1 cellular context compared by ENCODE assay signal in the genomic region with DNA sequence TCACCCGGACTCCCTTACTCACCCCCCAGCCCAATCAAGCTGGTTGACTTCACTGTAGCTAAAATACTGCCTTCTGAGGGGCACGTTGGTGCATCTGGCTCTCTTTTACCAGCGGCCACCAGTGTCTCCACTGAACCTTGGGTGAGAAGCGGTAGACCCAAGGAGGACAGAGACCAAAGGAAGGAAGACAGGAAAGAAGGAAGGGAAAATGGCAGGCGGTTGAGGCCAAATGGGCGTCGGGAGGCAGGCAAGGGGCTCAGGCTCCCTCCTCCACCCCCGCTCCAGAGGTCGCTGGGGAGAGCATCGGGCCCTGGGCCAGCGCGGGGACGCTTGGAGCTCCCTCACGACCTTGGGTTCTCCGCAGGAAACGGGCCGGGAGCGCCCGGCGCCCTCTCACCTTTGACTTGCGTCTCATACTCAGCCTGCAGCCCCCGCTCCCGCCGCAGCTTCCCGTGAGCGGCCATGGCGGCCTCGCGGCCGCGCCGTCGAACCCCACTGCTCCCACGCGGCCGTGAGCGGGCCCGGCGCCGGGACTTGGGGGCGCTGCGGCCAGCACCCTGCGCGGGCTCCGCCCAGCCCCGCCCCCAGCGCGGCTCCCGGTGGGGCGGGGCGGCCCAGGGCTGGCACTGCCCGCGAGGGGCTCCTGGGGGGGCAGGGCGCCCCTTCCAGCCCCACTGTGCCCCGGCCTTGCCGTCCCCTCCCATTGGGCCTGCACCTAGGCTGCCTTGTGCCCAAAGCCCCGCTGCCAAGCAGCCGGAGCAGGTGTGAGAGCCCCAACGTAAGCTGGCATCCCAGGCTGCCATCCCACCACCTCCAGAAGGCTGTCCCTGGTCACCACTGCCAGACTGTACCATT.
TF ChIP-seq lines count a peak whose summit lies in the region.

A gene (minus strand): TSS at position 526 of the 855 bp plus-strand sequence. CDS start 62 bp downstream, at position 464.

TF ChIP-seq in GM12878, 131 proteins besides CTCF, POLR2A, EP300 and RAD21 (continued from another document):
- TF ChIP-seq, protein P1, sequence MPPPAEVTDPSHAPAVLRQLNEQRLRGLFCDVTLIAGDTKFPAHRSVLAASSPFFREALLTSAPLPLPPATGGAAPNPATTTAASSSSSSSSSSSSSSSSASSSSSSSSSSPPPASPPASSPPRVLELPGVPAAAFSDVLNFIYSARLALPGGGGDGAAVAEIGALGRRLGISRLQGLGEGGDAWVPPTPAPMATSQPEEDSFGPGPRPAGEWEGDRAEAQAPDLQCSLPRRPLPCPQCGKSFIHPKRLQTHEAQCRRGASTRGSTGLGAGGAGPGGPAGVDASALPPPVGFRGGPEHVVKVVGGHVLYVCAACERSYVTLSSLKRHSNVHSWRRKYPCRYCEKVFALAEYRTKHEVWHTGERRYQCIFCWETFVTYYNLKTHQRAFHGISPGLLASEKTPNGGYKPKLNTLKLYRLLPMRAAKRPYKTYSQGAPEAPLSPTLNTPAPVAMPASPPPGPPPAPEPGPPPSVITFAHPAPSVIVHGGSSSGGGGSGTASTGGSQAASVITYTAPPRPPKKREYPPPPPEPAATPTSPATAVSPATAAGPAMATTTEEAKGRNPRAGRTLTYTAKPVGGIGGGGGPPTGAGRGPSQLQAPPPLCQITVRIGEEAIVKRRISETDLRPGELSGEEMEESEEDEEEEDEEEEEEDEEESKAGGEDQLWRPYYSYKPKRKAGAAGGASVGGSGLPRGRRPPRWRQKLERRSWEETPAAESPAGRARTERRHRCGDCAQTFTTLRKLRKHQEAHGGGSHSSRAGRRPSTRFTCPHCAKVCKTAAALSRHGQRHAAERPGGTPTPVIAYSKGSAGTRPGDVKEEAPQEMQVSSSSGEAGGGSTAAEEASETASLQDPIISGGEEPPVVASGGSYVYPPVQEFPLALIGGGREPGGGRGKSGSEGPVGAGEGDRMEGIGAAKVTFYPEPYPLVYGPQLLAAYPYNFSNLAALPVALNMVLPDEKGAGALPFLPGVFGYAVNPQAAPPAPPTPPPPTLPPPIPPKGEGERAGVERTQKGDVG (CRISPR knock-in tag; IDR thresholded peaks at IDR 0.05) = no peak
- TF ChIP-seq, protein P2, sequence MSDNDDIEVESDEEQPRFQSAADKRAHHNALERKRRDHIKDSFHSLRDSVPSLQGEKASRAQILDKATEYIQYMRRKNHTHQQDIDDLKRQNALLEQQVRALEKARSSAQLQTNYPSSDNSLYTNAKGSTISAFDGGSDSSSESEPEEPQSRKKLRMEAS (IDR thresholded peaks at IDR 0.05; ENCODE audit: low read depth, low read length) = peak; percentile 28
- TF ChIP-seq TCF7 (IDR thresholded peaks at IDR 0.05; ENCODE audit: borderline replicate concordance) = no peak
- 0 out of 2 replicates have a peak, but pooled peaks have one; percentile 88 for TF ChIP-seq LARP7 (IDR thresholded peaks at IDR 0.05)
- TF ChIP-seq JUND (IDR thresholded peaks at IDR 0.05; ENCODE audit: low read depth, low read length) = no peak
- no peak for TF ChIP-seq ATF7 (IDR thresholded peaks at IDR 0.05; ENCODE audit: low read depth)
- TF ChIP-seq, protein P3, sequence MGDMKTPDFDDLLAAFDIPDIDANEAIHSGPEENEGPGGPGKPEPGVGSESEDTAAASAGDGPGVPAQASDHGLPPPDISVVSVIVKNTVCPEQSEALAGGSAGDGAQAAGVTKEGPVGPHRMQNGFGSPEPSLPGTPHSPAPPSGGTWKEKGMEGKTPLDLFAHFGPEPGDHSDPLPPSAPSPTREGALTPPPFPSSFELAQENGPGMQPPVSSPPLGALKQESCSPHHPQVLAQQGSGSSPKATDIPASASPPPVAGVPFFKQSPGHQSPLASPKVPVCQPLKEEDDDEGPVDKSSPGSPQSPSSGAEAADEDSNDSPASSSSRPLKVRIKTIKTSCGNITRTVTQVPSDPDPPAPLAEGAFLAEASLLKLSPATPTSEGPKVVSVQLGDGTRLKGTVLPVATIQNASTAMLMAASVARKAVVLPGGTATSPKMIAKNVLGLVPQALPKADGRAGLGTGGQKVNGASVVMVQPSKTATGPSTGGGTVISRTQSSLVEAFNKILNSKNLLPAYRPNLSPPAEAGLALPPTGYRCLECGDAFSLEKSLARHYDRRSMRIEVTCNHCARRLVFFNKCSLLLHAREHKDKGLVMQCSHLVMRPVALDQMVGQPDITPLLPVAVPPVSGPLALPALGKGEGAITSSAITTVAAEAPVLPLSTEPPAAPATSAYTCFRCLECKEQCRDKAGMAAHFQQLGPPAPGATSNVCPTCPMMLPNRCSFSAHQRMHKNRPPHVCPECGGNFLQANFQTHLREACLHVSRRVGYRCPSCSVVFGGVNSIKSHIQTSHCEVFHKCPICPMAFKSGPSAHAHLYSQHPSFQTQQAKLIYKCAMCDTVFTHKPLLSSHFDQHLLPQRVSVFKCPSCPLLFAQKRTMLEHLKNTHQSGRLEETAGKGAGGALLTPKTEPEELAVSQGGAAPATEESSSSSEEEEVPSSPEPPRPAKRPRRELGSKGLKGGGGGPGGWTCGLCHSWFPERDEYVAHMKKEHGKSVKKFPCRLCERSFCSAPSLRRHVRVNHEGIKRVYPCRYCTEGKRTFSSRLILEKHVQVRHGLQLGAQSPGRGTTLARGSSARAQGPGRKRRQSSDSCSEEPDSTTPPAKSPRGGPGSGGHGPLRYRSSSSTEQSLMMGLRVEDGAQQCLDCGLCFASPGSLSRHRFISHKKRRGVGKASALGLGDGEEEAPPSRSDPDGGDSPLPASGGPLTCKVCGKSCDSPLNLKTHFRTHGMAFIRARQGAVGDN (IDR thresholded peaks at IDR 0.05) = peak; percentile 80
- peak in 1 of 2 experiments; percentile 29; a peak in 1 of 3 replicates for TF ChIP-seq EGR1 (IDR thresholded peaks at IDR 0.05; ENCODE audit: borderline replicate concordance in 1 of 2, low read depth in 2 of 2, low read length in 2 of 2)
- TF ChIP-seq BRCA1 (IDR thresholded peaks at IDR 0.05; ENCODE audit: low read depth, low read length) = no peak
- TF ChIP-seq BCL11A (IDR thresholded peaks at IDR 0.05; ENCODE audit: low read depth, low read length) = no peak
- TF ChIP-seq YY1 (IDR thresholded peaks at IDR 0.05; ENCODE audit: low read depth, low read length) = peak; percentile 80
- peak; percentile 36 to 67; a peak in 3 of 4 replicates for TF ChIP-seq BHLHE40 (IDR thresholded peaks at IDR 0.05; ENCODE audit: borderline replicate concordance in 1 of 2, low read depth in 2 of 2, low read length in 1 of 2)
- peak; percentile 53 for TF ChIP-seq CREM (IDR thresholded peaks at IDR 0.05; ENCODE audit: low read depth)
- TF ChIP-seq JUNB (IDR thresholded peaks at IDR 0.05) = no peak
- no peak for TF ChIP-seq PAX8 (IDR thresholded peaks at IDR 0.05)
- TF ChIP-seq, protein P4, sequence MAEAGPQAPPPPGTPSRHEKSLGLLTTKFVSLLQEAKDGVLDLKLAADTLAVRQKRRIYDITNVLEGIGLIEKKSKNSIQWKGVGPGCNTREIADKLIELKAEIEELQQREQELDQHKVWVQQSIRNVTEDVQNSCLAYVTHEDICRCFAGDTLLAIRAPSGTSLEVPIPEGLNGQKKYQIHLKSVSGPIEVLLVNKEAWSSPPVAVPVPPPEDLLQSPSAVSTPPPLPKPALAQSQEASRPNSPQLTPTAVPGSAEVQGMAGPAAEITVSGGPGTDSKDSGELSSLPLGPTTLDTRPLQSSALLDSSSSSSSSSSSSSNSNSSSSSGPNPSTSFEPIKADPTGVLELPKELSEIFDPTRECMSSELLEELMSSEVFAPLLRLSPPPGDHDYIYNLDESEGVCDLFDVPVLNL (IDR thresholded peaks at IDR 0.05; ENCODE audit: low read depth, low read length) = no peak
- TF ChIP-seq, protein P5, sequence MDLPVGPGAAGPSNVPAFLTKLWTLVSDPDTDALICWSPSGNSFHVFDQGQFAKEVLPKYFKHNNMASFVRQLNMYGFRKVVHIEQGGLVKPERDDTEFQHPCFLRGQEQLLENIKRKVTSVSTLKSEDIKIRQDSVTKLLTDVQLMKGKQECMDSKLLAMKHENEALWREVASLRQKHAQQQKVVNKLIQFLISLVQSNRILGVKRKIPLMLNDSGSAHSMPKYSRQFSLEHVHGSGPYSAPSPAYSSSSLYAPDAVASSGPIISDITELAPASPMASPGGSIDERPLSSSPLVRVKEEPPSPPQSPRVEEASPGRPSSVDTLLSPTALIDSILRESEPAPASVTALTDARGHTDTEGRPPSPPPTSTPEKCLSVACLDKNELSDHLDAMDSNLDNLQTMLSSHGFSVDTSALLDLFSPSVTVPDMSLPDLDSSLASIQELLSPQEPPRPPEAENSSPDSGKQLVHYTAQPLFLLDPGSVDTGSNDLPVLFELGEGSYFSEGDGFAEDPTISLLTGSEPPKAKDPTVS (IDR thresholded peaks at IDR 0.05; ENCODE audit: low read depth, low read length) = no peak
- TF ChIP-seq, protein P6, sequence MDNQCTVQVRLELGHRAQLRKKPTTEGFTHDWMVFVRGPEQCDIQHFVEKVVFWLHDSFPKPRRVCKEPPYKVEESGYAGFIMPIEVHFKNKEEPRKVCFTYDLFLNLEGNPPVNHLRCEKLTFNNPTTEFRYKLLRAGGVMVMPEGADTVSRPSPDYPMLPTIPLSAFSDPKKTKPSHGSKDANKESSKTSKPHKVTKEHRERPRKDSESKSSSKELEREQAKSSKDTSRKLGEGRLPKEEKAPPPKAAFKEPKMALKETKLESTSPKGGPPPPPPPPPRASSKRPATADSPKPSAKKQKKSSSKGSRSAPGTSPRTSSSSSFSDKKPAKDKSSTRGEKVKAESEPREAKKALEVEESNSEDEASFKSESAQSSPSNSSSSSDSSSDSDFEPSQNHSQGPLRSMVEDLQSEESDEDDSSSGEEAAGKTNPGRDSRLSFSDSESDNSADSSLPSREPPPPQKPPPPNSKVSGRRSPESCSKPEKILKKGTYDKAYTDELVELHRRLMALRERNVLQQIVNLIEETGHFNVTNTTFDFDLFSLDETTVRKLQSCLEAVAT (IDR thresholded peaks at IDR 0.05) = peak; percentile 17
- TF ChIP-seq CHD1 (IDR thresholded peaks at IDR 0.05; ENCODE audit: low read depth, low read length) = no peak
- 0 out of 2 replicates have a peak, but pooled peaks have one; percentile 25 for TF ChIP-seq ZNF217 (IDR thresholded peaks at IDR 0.05)
- TF ChIP-seq ETV6 (conservative IDR thresholded peaks at IDR 0.05 in 1 of 2, IDR thresholded peaks at IDR 0.05 in 1 of 2; ENCODE audit: borderline replicate concordance in 1 of 2, low read depth in 1 of 2) = no peak
- TF ChIP-seq ZNF24 (IDR thresholded peaks at IDR 0.05) = no peak
- TF ChIP-seq PML (IDR thresholded peaks at IDR 0.05; ENCODE audit: low read length) = peak; percentile 65; the same call in 1 of the 2 replicates
- no peak for TF ChIP-seq SRF (IDR thresholded peaks at IDR 0.05; ENCODE audit: low read depth in 2 of 2, low read length in 2 of 2)
- TF ChIP-seq, protein P7, sequence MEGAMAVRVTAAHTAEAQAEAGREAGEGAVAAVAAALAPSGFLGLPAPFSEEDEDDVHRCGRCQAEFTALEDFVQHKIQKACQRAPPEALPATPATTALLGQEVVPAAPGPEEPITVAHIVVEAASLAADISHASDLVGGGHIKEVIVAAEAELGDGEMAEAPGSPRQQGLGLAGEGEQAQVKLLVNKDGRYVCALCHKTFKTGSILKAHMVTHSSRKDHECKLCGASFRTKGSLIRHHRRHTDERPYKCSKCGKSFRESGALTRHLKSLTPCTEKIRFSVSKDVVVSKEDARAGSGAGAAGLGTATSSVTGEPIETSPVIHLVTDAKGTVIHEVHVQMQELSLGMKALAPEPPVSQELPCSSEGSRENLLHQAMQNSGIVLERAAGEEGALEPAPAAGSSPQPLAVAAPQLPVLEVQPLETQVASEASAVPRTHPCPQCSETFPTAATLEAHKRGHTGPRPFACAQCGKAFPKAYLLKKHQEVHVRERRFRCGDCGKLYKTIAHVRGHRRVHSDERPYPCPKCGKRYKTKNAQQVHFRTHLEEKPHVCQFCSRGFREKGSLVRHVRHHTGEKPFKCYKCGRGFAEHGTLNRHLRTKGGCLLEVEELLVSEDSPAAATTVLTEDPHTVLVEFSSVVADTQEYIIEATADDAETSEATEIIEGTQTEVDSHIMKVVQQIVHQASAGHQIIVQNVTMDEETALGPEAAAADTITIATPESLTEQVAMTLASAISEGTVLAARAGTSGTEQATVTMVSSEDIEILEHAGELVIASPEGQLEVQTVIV (IDR thresholded peaks at IDR 0.05; ENCODE audit: borderline replicate concordance, partially characterized antibody) = no peak
- peak; percentile 55; the same call in 1 of the 2 replicates for TF ChIP-seq NR2F1 (conservative IDR thresholded peaks at IDR 0.05)
- TF ChIP-seq TAF1 (IDR thresholded peaks at IDR 0.05; ENCODE audit: borderline replicate concordance, low read depth, low read length) = no peak
- TF ChIP-seq IKZF1 (conservative IDR thresholded peaks at IDR 0.05) = peak; percentile 67
- no peak for TF ChIP-seq ZNF384 (IDR thresholded peaks at IDR 0.05; ENCODE audit: borderline replicate concordance, low read depth, low read length)
- TF ChIP-seq, protein P8, sequence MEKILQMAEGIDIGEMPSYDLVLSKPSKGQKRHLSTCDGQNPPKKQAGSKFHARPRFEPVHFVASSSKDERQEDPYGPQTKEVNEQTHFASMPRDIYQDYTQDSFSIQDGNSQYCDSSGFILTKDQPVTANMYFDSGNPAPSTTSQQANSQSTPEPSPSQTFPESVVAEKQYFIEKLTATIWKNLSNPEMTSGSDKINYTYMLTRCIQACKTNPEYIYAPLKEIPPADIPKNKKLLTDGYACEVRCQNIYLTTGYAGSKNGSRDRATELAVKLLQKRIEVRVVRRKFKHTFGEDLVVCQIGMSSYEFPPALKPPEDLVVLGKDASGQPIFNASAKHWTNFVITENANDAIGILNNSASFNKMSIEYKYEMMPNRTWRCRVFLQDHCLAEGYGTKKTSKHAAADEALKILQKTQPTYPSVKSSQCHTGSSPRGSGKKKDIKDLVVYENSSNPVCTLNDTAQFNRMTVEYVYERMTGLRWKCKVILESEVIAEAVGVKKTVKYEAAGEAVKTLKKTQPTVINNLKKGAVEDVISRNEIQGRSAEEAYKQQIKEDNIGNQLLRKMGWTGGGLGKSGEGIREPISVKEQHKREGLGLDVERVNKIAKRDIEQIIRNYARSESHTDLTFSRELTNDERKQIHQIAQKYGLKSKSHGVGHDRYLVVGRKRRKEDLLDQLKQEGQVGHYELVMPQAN (conservative IDR thresholded peaks at IDR 0.05) = no peak; the same call in 1 of the 2 replicates
- TF ChIP-seq NRF1 (conservative IDR thresholded peaks at IDR 0.05; ENCODE audit: low read depth, low read length) = no peak
- no peak for TF ChIP-seq MXI1 (IDR thresholded peaks at IDR 0.05; ENCODE audit: low read depth, low read length)
- TF ChIP-seq CREB1 (IDR thresholded peaks at IDR 0.05; ENCODE audit: low read depth) = no peak
- TF ChIP-seq, protein P9, sequence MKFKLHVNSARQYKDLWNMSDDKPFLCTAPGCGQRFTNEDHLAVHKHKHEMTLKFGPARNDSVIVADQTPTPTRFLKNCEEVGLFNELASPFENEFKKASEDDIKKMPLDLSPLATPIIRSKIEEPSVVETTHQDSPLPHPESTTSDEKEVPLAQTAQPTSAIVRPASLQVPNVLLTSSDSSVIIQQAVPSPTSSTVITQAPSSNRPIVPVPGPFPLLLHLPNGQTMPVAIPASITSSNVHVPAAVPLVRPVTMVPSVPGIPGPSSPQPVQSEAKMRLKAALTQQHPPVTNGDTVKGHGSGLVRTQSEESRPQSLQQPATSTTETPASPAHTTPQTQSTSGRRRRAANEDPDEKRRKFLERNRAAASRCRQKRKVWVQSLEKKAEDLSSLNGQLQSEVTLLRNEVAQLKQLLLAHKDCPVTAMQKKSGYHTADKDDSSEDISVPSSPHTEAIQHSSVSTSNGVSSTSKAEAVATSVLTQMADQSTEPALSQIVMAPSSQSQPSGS (IDR thresholded peaks at IDR 0.05; ENCODE audit: low read length) = no peak
- no peak for TF ChIP-seq SMARCA5 (IDR thresholded peaks at IDR 0.05)
- no peak for TF ChIP-seq ASH2L (IDR thresholded peaks at IDR 0.05; ENCODE audit: borderline replicate concordance, low read depth)
- TF ChIP-seq SPI1 (IDR thresholded peaks at IDR 0.05; ENCODE audit: borderline replicate concordance, insufficient read depth, low read depth, low read length) = no peak
- TF ChIP-seq SP1 (IDR thresholded peaks at IDR 0.05; ENCODE audit: low read depth, low read length) = no peak
